In genomic region chr18:24112464-24112863, GRCh38 we compare ENCODE assay signal across 16 cellular contexts.
"Had no signal": no experiment of that assay in that cellular context is flagged by ENCODE, and none has a peak within 500 bp of the region (broad histone marks: within the 10 kb centered on the region; RNA-seq: fewer than 3 reads in every experiment).

No MANE protein-coding gene starts in this region.

- H3K27me3 Mint-ChIP-seq: stimulated activated naive B cell treated with anti-CD40 and anti-IgM and Interleukin-4, amounts not matched to agents 10 μg/mL and 1 μg/mL and 100 μg/mL, for 72 hours had no signal

- H3K27me3 ChIP-seq: foreskin keratinocyte, heart right ventricle, tibial artery, vagina had no signal

- H3K4me1 ChIP-seq: tibial artery, vagina had no signal

- H3K36me3 Mint-ChIP-seq: natural killer cell had no signal

- H3K9me3 Mint-ChIP-seq: activated naive CD4-positive, alpha-beta T cell treated with anti-CD3 and anti-CD28 coated beads, Interleukin-2, amount 50 U/mL, for 72 hours; natural killer cell; stimulated activated naive B cell treated with anti-CD40 and anti-IgM and Interleukin-4, amounts not matched to agents 10 μg/mL and 1 μg/mL and 100 μg/mL, for 72 hours had no signal

- ATAC-seq: left colon; natural killer cell; stimulated activated naive B cell treated with anti-CD40 and anti-IgM and Interleukin-4, amounts not matched to agents 10 μg/mL and 1 μg/mL and 100 μg/mL, for 72 hours had no signal

- H3K27ac Mint-ChIP-seq: stimulated activated naive B cell treated with anti-CD40 and anti-IgM and Interleukin-4, amounts not matched to agents 10 μg/mL and 1 μg/mL and 100 μg/mL, for 72 hours had no signal

- H3K27ac ChIP-seq: foreskin keratinocyte, heart right ventricle, tibial artery, vagina had no signal

- H3K9me3 ChIP-seq: heart right ventricle, tibial artery, vagina had no signal

- H3K4me3 ChIP-seq: heart right ventricle, tibial artery, vagina had no signal

- DNase-seq: activated CD4-positive, alpha-beta T cell treated with anti-CD3 and anti-CD28 coated beads, Interleukin-2, amount 50 U/mL, for 1 hour; activated CD8-positive, alpha-beta memory T cell treated with anti-CD3 and anti-CD28 coated beads for 24 hours; anterior cingulate cortex; cortex of kidney; effector CD4-positive, alpha-beta T cell; heart right ventricle; left colon; natural killer cell; posterior cingulate gyrus; stimulated activated CD4-positive, alpha-beta T cell treated with anti-CD3 and anti-CD28 coated beads, Interleukin-2, amount 100 ng/mL, for 48 hours; stimulated activated naive B cell treated with anti-CD40 and anti-IgM and Interleukin-4, amounts not matched to agents 10 μg/mL and 1 μg/mL and 100 μg/mL, for 72 hours; SW 1271; tibial artery had no signal

- H3K4me3 Mint-ChIP-seq: natural killer cell; stimulated activated naive B cell treated with anti-CD40 and anti-IgM and Interleukin-4, amounts not matched to agents 10 μg/mL and 1 μg/mL and 100 μg/mL, for 72 hours had no signal
